8 cellular contexts compared by ENCODE assay signal in genomic region chr7:149125189-149125863, GRCh38. TPM values are rescaled to one million over a fixed set of nuclear protein-coding genes. Genes with fewer than 3 reads are reported as not detected.
DNase-seq lines count a peak whose midpoint lies in the region; ATAC-seq and TF ChIP-seq lines count a peak whose summit lies in the region.

No MANE protein-coding gene starts in this region.

- H3K27me3 Mint-ChIP-seq in activated T-helper 17 cell treated with anti-CD3 and anti-CD28 coated beads, Interleukin-2, amount 50 U/mL, for 72 hours = no peaks in the 10 kb centered on the region
- no peaks in the 10 kb centered on the region for H3K27me3 Mint-ChIP-seq in stimulated activated naive CD8-positive, alpha-beta T cell treated with anti-CD3 and anti-CD28 coated beads, Interleukin-15, amount 100 ng/mL, for 72 hours

- DNase-seq in BJ (ENCODE audit: low read depth) = no peak
- DNase-seq in stimulated activated naive CD8-positive, alpha-beta T cell treated with anti-CD3 and anti-CD28 coated beads, Interleukin-15, amount 100 ng/mL, for 72 hours = peak in 1 of 2 donors; percentile 11
- DNase-seq in HK-2 (ENCODE audit: unreplicated experiment) = no peak
- no peak for DNase-seq in stimulated activated CD8-positive, alpha-beta memory T cell treated with anti-CD3 and anti-CD28 coated beads, Interleukin-4, amount 100 ng/mL, for 48 hours
- no peak for DNase-seq in DMS 273 (lab: John Stamatoyannopoulos, UW; ENCODE audit: unreplicated experiment)

- H3K36me3 Mint-ChIP-seq in activated T-helper 17 cell treated with anti-CD3 and anti-CD28 coated beads, Interleukin-2, amount 50 U/mL, for 72 hours (ENCODE audit: low read depth) = peaks cover 42% of the 10 kb centered on the region

- H3K4me3 ChIP-seq in BJ (ENCODE audit: low read depth, low read length) (peak overlapping the region; percentile 91), iPS-18c (ENCODE audit: insufficient read depth, low read depth, low read length) (peak overlapping the region; percentile 95)

- CTCF ChIA-PET in BJ (lab: Yijun Ruan, JAX) = interaction anchor here (0.6 to 4.6 kb wide), 19 partner anchors 7 to 1289 kb away, joined by 3 to 27 read pairs (median 4); partner anchors contain the start of genes ZNF398 and ZNF786

- POLR2A ChIA-PET in BJ (lab: Charles Lee) = interaction anchor here (0.6 kb wide), 1 partner anchor 1308 kb away, joined by 4 read pairs; no protein-coding TSS in a partner anchor

- no peaks in the 10 kb centered on the region for H3K36me3 ChIP-seq in BJ (ENCODE audit: control insufficient read depth, insufficient read depth, low read length)

- peaks cover 16% of the 10 kb centered on the region for H3K4me1 Mint-ChIP-seq in activated T-helper 17 cell treated with anti-CD3 and anti-CD28 coated beads, Interleukin-2, amount 50 U/mL, for 72 hours
- peaks cover 27% of the 10 kb centered on the region for H3K4me1 Mint-ChIP-seq in stimulated activated naive CD8-positive, alpha-beta T cell treated with anti-CD3 and anti-CD28 coated beads, Interleukin-15, amount 100 ng/mL, for 72 hours

- H3K9me3 Mint-ChIP-seq in activated T-helper 17 cell treated with anti-CD3 and anti-CD28 coated beads, Interleukin-2, amount 50 U/mL, for 72 hours = no peaks in the 10 kb centered on the region
- H3K9me3 Mint-ChIP-seq in stimulated activated naive CD8-positive, alpha-beta T cell treated with anti-CD3 and anti-CD28 coated beads, Interleukin-15, amount 100 ng/mL, for 72 hours = peaks cover under 1% of the 10 kb centered on the region in 2 donors

- peaks cover 4% of the 10 kb centered on the region for H3K9me3 ChIP-seq in iPS-18c (ENCODE audit: control insufficient read depth, insufficient read depth, low read length)

- H3K4me3 Mint-ChIP-seq in activated T-helper 17 cell treated with anti-CD3 and anti-CD28 coated beads, Interleukin-2, amount 50 U/mL, for 72 hours = peak overlapping the region; percentile 98
- peak overlapping the region; percentile 92 to 97 for H3K4me3 Mint-ChIP-seq in stimulated activated naive CD8-positive, alpha-beta T cell treated with anti-CD3 and anti-CD28 coated beads, Interleukin-15, amount 100 ng/mL, for 72 hours

- H3K27ac Mint-ChIP-seq in activated T-helper 17 cell treated with anti-CD3 and anti-CD28 coated beads, Interleukin-2, amount 50 U/mL, for 72 hours = peak overlapping the region; percentile 97
- H3K27ac Mint-ChIP-seq in stimulated activated naive CD8-positive, alpha-beta T cell treated with anti-CD3 and anti-CD28 coated beads, Interleukin-15, amount 100 ng/mL, for 72 hours = peak overlapping the region; percentile 98 to 99

- no peaks in the 10 kb centered on the region for H3K27me3 ChIP-seq in BJ (ENCODE audit: control insufficient read depth, insufficient read depth, low read length)

- TF ChIP-seq CTCF in BJ (IDR thresholded peaks at IDR 0.05; ENCODE audit: insufficient read depth, low read depth, low read length) = no peak

- peak; percentile 0 for ATAC-seq in HG02759 (IDR thresholded peaks at IDR 0.05; ENCODE audit: unreplicated experiment)
- ATAC-seq in activated T-helper 17 cell treated with anti-CD3 and anti-CD28 coated beads, Interleukin-2, amount 50 U/mL, for 72 hours (replicated peaks) = no peak
- ATAC-seq in stimulated activated naive CD8-positive, alpha-beta T cell treated with anti-CD3 and anti-CD28 coated beads, Interleukin-15, amount 100 ng/mL, for 72 hours = no peak

RNA-seq across cellular contexts. Expression of gene ZNF425, which starts 0.8 kb away (rescaled TPM):
- 1.8 and 2.0 TPM in 2 replicates for polyA plus RNA-seq in BJ (2011; rRNA removed)
- polyA minus RNA-seq in BJ (2011; rRNA and poly(A)+ RNA removed) = 1.7 and 1.9 TPM in 2 replicates
- total RNA-seq in activated T-helper 17 cell treated with anti-CD3 and anti-CD28 coated beads, Interleukin-2, amount 50 U/mL, for 72 hours = under 1 TPM; 0.39 to 0.77 TPM

RNA-seq across cellular contexts. Expression of gene ZNF398, which starts 21.9 kb away (rescaled TPM):
- 5.9 and 8.0 TPM in 2 replicates for polyA plus RNA-seq in BJ (2011; rRNA removed)
- polyA minus RNA-seq in BJ (2011; rRNA and poly(A)+ RNA removed) = 14.7 and 29.9 TPM in 2 replicates
- total RNA-seq in activated T-helper 17 cell treated with anti-CD3 and anti-CD28 coated beads, Interleukin-2, amount 50 U/mL, for 72 hours = 10 to 100 TPM; 11.3 to 13.8 TPM

RNA-seq across cellular contexts. Expression of gene ZNF786, which starts 34.8 kb away (rescaled TPM):
- polyA plus RNA-seq in BJ (2011; rRNA removed) = 2.1 and 2.3 TPM in 2 replicates
- polyA minus RNA-seq in BJ (2011; rRNA and poly(A)+ RNA removed) = 3.4 and 5.5 TPM in 2 replicates
- total RNA-seq in activated T-helper 17 cell treated with anti-CD3 and anti-CD28 coated beads, Interleukin-2, amount 50 U/mL, for 72 hours = 1 to 10 TPM; 4.9 to 5.7 TPM
